Comparison of ENCODE assay signal across 9 cellular contexts in the genomic region with DNA sequence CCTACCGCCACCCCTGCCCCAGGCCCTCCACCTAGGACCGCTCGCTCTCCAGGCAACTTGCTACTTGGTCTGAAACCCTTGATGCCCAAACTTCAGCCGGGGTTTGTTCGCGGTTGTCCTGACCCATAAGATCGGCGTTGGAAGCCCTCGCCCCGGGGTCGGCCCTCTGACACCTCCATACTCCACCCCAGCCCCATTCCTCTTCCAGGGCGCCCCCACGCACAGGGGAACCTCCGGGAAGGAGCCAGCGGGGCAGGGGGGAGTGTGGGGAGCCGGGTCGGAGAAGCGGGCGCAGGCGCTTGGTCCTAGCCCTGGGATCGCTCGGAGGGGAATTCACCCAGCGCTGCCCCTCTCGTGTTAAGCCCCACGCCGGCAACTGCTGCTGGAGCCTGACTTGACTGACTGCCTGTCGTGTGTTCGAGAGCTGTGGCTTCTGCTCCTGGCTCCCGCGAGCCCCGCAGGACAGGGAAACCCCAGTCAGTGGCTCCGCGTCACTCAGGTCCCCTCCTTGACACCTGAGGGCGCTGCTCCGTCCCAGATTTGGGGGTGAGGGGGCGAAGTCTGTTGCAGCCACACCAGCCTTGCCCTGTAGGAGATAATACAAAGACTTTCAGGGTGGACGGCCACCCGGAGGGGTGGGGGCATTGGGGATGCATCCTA. TPM values are rescaled to one million over a fixed set of nuclear protein-coding genes. Genes with fewer than 3 reads are reported as not detected.
DNase-seq lines count a peak whose midpoint lies in the region; ATAC-seq and TF ChIP-seq lines count a peak whose summit lies in the region.
"Had no signal": no experiment of that assay in that cellular context is flagged by ENCODE, and none has a peak within 500 bp of the region (broad histone marks: within the 10 kb centered on the region; RNA-seq: fewer than 3 reads in every experiment).

No MANE protein-coding gene starts in this region.

- H3K79me2 ChIP-seq in MM.1S (ENCODE audit: low read length), result no peaks in the 10 kb centered on the region

- TF ChIP-seq EP300 in suprapubic skin (IDR thresholded peaks at IDR 0.05), result no peak

- DNase-seq in Panc1 (ENCODE audit: low read depth, low spot score) (no peak), ecto neural progenitor cell (ENCODE audit: low spot score) (peak; percentile 59), left kidney (ENCODE audit: low read depth, low spot score) (peak; percentile 55), suprapubic skin (ENCODE audit: low spot score in 2 of 2) (no peak), MM.1S (no peak), HuH-7.5 (ENCODE audit: low spot score) (no peak)
- DNase-seq: IMR-90; stimulated activated naive CD4-positive, alpha-beta T cell treated with Interleukin-2 at 50 U/mL for 16 hours had no signal

- no peaks in the 10 kb centered on the region for H3K36me3 ChIP-seq in Panc1 (ENCODE audit: control insufficient read depth, insufficient read depth, low read length)
- no peaks in the 10 kb centered on the region for H3K36me3 ChIP-seq in suprapubic skin
- H3K36me3 ChIP-seq in MM.1S (replicated peaks; ENCODE audit: insufficient read depth, low read length), result no peaks in the 10 kb centered on the region

- H2AFZ ChIP-seq in MM.1S (ENCODE audit: low read length), result no peak overlapping the region

- H3K4me1 ChIP-seq in Panc1 (ENCODE audit: control insufficient read depth, insufficient read depth, low read length) (no peaks in the 10 kb centered on the region), suprapubic skin (peaks cover 10% of the 10 kb centered on the region), MM.1S (ENCODE audit: low read length) (no peaks in the 10 kb centered on the region)

- ATAC-seq in Panc1 (0 out of 2 replicates have a peak, but pooled peaks have one; percentile 20), HG02623 (IDR thresholded peaks at IDR 0.05; ENCODE audit: unreplicated experiment) (no peak)

- in situ Hi-C loops in Panc1 (cut with HindIII; ENCODE audit: low pct_unique_long_range_greater_than_20kb, low sequenced_read_pairs), result no loop called here

- POLR2A ChIA-PET in Panc1 (lab: Charles Lee), result no interaction called here

- TF ChIP-seq CTCF in Panc1 (IDR thresholded peaks at IDR 0.05), result no peak; the same call in 1 of the 2 replicates
- no peak for TF ChIP-seq CTCF in suprapubic skin (IDR thresholded peaks at IDR 0.05)
- no peak for TF ChIP-seq CTCF in MM.1S (IDR thresholded peaks at IDR 0.05; ENCODE audit: low read length)

- H3K27ac ChIP-seq in Panc1 (ENCODE audit: low read length), result no peak overlapping the region
- no peak overlapping the region for H3K27ac ChIP-seq in suprapubic skin
- H3K27ac ChIP-seq in MM.1S (ENCODE audit: low read length), result no peak overlapping the region

- no peak overlapping the region for H3K9ac ChIP-seq in MM.1S (ENCODE audit: low read length)

- H3K4me3 ChIP-seq in Panc1 (ENCODE audit: low read depth in 2 of 2, low read length in 2 of 2) (no peak overlapping the region), suprapubic skin (peak overlapping the region; percentile 46), MM.1S (ENCODE audit: low read length) (no peak overlapping the region)

- intact Hi-C loops in Panc1 (cut with micrococcal nuclease; ENCODE audit: unreplicated experiment), result no loop called here

- no peaks in the 10 kb centered on the region for H4K20me1 ChIP-seq in MM.1S (ENCODE audit: insufficient read depth, low read length)

- H3K4me2 ChIP-seq in MM.1S (ENCODE audit: low read depth, low read length), result no peak overlapping the region

- WGBS in suprapubic skin, result 3% methylated on average over 12 of the region's 38 CpGs

- H3K27me3 ChIP-seq in Panc1 (ENCODE audit: control insufficient read depth, insufficient read depth, low read length) (peaks cover 13% of the 10 kb centered on the region), suprapubic skin (peaks cover 41% of the 10 kb centered on the region), MM.1S (replicated peaks; ENCODE audit: insufficient read depth, low read length) (peaks cover 15% of the 10 kb centered on the region; the same call in 1 of the 2 replicates)

- H3K9me2 ChIP-seq in MM.1S (replicated peaks; ENCODE audit: insufficient read depth, low read length), result no peaks in the 10 kb centered on the region

- no peak for TF ChIP-seq POLR2A in suprapubic skin (IDR thresholded peaks at IDR 0.05)

- no TSS peak for BruUV-seq in Panc1 (replicated peaks; lab: Mats Ljungman, UMichigan)

- no peaks in the 10 kb centered on the region for H3F3A ChIP-seq in MM.1S (ENCODE audit: insufficient read depth, low read length)

- CTCF ChIA-PET in Panc1 (lab: Charles Lee), result no interaction called here

- H3K9me3 ChIP-seq in Panc1 (ENCODE audit: control insufficient read depth, insufficient read depth, low read depth, low read length) (no peaks in the 10 kb centered on the region), suprapubic skin (no peaks in the 10 kb centered on the region), MM.1S (replicated peaks; ENCODE audit: insufficient read depth, low read length) (no peaks in the 10 kb centered on the region)

RNA-seq across cellular contexts. Expression of gene RYR3, which starts 0.7 kb away (rescaled TPM):
- total RNA-seq in Panc1 (2021; ENCODE audit: unreplicated experiment) (not detected), suprapubic skin (1 to 10 TPM in 1 of 4 donors, under 1 TPM in 3; 0.38 to 2.0 (median 0.80) TPM)
- 0.17 TPM for polyA plus RNA-seq in Panc1 (2012; ENCODE audit: insufficient read length)
- polyA plus RNA-seq: IMR-90 had no signal

Comparison
In these comparisons a context has a peak if more than half of its experiments do, and no peak if none do; other contexts are left out.
1. DNase-seq: peak in ecto neural progenitor cell (single experiment) and left kidney (single experiment); none in Panc1 (single experiment), suprapubic skin (0 of 2), MM.1S (single experiment) and HuH-7.5 (single experiment).